1 cellular context compared by ENCODE assay signal in genomic region chr15:76333720-76334437, GRCh38.
A peak's percentile ranks its signal among the peaks of the same experiment; 100 is the strongest.
TF ChIP-seq lines count a peak whose summit lies in the region.

No MANE protein-coding gene starts in this region.

TF ChIP-seq in HepG2, 621 proteins besides CTCF, POLR2A, EP300 and RAD21 (continued from another document and continues in another):
- no peak for TF ChIP-seq ZBTB34 (CRISPR knock-in tag; IDR thresholded peaks at IDR 0.05)
- no peak for TF ChIP-seq FOXK1 (CRISPR knock-in tag; IDR thresholded peaks at IDR 0.05; ENCODE audit: borderline replicate concordance, low read depth)
- no peak for TF ChIP-seq DNMT1 (CRISPR knock-in tag; IDR thresholded peaks at IDR 0.05)
- TF ChIP-seq ZNF296 (CRISPR knock-in tag; conservative IDR thresholded peaks at IDR 0.05), result no peak
- no peak for TF ChIP-seq ZBTB3 (CRISPR knock-in tag; IDR thresholded peaks at IDR 0.05; ENCODE audit: borderline replicate concordance, low read depth)
- TF ChIP-seq FOXC1 (CRISPR knock-in tag; IDR thresholded peaks at IDR 0.05; ENCODE audit: borderline replicate concordance), result peak; percentile 21; the same call in 1 of the 2 replicates
- TF ChIP-seq THAP9 (CRISPR knock-in tag; IDR thresholded peaks at IDR 0.05; ENCODE audit: borderline replicate concordance), result no peak
- TF ChIP-seq MXD3 (CRISPR knock-in tag; IDR thresholded peaks at IDR 0.05), result no peak
- TF ChIP-seq CERS6 (CRISPR knock-in tag; IDR thresholded peaks at IDR 0.05), result no peak
- peak; percentile 36; the same call in 1 of the 2 replicates for TF ChIP-seq GMEB1 (CRISPR knock-in tag; IDR thresholded peaks at IDR 0.05; ENCODE audit: borderline replicate concordance)
- TF ChIP-seq ZNF253 (CRISPR knock-in tag; IDR thresholded peaks at IDR 0.05; ENCODE audit: borderline replicate concordance), result no peak
- no peak for TF ChIP-seq PLRG1 (conservative IDR thresholded peaks at IDR 0.05)
- TF ChIP-seq SRSF9 (IDR thresholded peaks at IDR 0.05; ENCODE audit: borderline replicate concordance, insufficient read depth, low read depth, low read length, poor library complexity, severe bottlenecking), result no peak
- TF ChIP-seq ZNF768 (CRISPR knock-in tag; IDR thresholded peaks at IDR 0.05), result peak; percentile 16; the same call in 1 of the 2 replicates
- TF ChIP-seq ZNF850 (CRISPR knock-in tag; conservative IDR thresholded peaks at IDR 0.05), result no peak
- TF ChIP-seq ZNF766 (CRISPR knock-in tag; IDR thresholded peaks at IDR 0.05; ENCODE audit: borderline replicate concordance), result no peak
- TF ChIP-seq ZBTB38 (CRISPR knock-in tag; IDR thresholded peaks at IDR 0.05), result no peak
- TF ChIP-seq ZNF841 (CRISPR knock-in tag; IDR thresholded peaks at IDR 0.05; ENCODE audit: borderline replicate concordance), result no peak
- TF ChIP-seq CHCHD3 (CRISPR knock-in tag; IDR thresholded peaks at IDR 0.05), result no peak
- TF ChIP-seq ZMYM3 (CRISPR knock-in tag; IDR thresholded peaks at IDR 0.05), result no peak; the same call in none of the 2 replicates
- TF ChIP-seq ZNF138 (CRISPR knock-in tag; IDR thresholded peaks at IDR 0.05; ENCODE audit: low read depth), result no peak
- TF ChIP-seq ZSCAN21 (CRISPR knock-in tag; IDR thresholded peaks at IDR 0.05; ENCODE audit: borderline replicate concordance), result no peak; the same call in 1 of the 2 replicates
- TF ChIP-seq ARID2 (CRISPR knock-in tag; IDR thresholded peaks at IDR 0.05; ENCODE audit: borderline replicate concordance), result no peak
- TF ChIP-seq PHF5A (CRISPR knock-in tag; IDR thresholded peaks at IDR 0.05; ENCODE audit: low read depth, unreplicated experiment), result peak; percentile 84
- TF ChIP-seq PLSCR1 (CRISPR knock-in tag; IDR thresholded peaks at IDR 0.05; ENCODE audit: borderline replicate concordance), result no peak
- TF ChIP-seq ZNF552 (CRISPR knock-in tag; IDR thresholded peaks at IDR 0.05; ENCODE audit: borderline replicate concordance), result no peak
- TF ChIP-seq MNT (IDR thresholded peaks at IDR 0.05), result no peak
- no peak; the same call in 1 of the 2 replicates for TF ChIP-seq ZFP90 (CRISPR knock-in tag; IDR thresholded peaks at IDR 0.05; ENCODE audit: borderline replicate concordance)
- TF ChIP-seq ZNF761 (CRISPR knock-in tag; conservative IDR thresholded peaks at IDR 0.05), result no peak
- TF ChIP-seq ZSCAN5A (CRISPR knock-in tag; IDR thresholded peaks at IDR 0.05; ENCODE audit: borderline replicate concordance), result no peak
- no peak for TF ChIP-seq RAD51 (IDR thresholded peaks at IDR 0.05; ENCODE audit: borderline replicate concordance)
- TF ChIP-seq KMT2B (CRISPR knock-in tag; IDR thresholded peaks at IDR 0.05), result 0 out of 2 replicates have a peak, but pooled peaks have one; percentile 28
- TF ChIP-seq GPBP1L1 (CRISPR knock-in tag; IDR thresholded peaks at IDR 0.05), result no peak
- no peak for TF ChIP-seq RFX5 (IDR thresholded peaks at IDR 0.05; ENCODE audit: low read depth, low read length)
- peak; percentile 61 for TF ChIP-seq HOXA3 (CRISPR knock-in tag; IDR thresholded peaks at IDR 0.05)
- peak; percentile 63 for TF ChIP-seq MAX (IDR thresholded peaks at IDR 0.05)
- peak; percentile 89 for TF ChIP-seq PAXIP1 (CRISPR knock-in tag; conservative IDR thresholded peaks at IDR 0.05)
- no peak for TF ChIP-seq TCF12 (IDR thresholded peaks at IDR 0.05)
- TF ChIP-seq TCF12 (CRISPR knock-in tag; IDR thresholded peaks at IDR 0.05), result no peak
- no peak for TF ChIP-seq SOX6 (IDR thresholded peaks at IDR 0.05)
- TF ChIP-seq SOX6 (CRISPR knock-in tag; IDR thresholded peaks at IDR 0.05), result peak; percentile 49; the same call in 1 of the 2 replicates
- TF ChIP-seq KDM2A (CRISPR knock-in tag; IDR thresholded peaks at IDR 0.05; ENCODE audit: borderline replicate concordance, low read depth), result peak; percentile 72
- peak; percentile 77 for TF ChIP-seq ZFX (CRISPR knock-in tag; IDR thresholded peaks at IDR 0.05; ENCODE audit: low read depth)
- TF ChIP-seq HIVEP1 (CRISPR knock-in tag; IDR thresholded peaks at IDR 0.05), result no peak
- no peak for TF ChIP-seq ETS1 (CRISPR knock-in tag; IDR thresholded peaks at IDR 0.05)
- TF ChIP-seq SALL1 (CRISPR knock-in tag; IDR thresholded peaks at IDR 0.05), result peak; percentile 53; the same call in 1 of the 2 replicates
